Comparison of ENCODE assay signal across 10 cellular contexts in genomic region chr6:149033454-149034241, GRCh38.
DNase-seq lines count a peak whose midpoint lies in the region; ATAC-seq, FAIRE-seq and TF ChIP-seq lines count a peak whose summit lies in the region.
"Had no signal": no experiment of that assay in that cellular context is flagged by ENCODE, and none has a peak within 500 bp of the region (broad histone marks: within the 10 kb centered on the region; RNA-seq: fewer than 3 reads in every experiment).

No MANE protein-coding gene starts in this region.

- in situ Hi-C loops in mammary epithelial cell (cut with MboI; ENCODE audit: low sequenced_read_pairs in 2 of 2) = loop anchor here in 1 of 2 donors (5.0 kb wide), 1 partner anchor 394 kb away; no protein-coding TSS in a partner anchor

- H3K4me2 ChIP-seq in mammary epithelial cell (ENCODE audit: insufficient read depth, low read depth, low read length) = peak overlapping the region; percentile 23

- no peaks in the 10 kb centered on the region for H3K9me3 ChIP-seq in SK-N-MC (ENCODE audit: low read depth, low read length)
- H3K9me3 ChIP-seq in mammary epithelial cell (replicated peaks; ENCODE audit: insufficient read depth, low read length) = no peaks in the 10 kb centered on the region
- H3K9me3 ChIP-seq: BE2C had no signal

- no peak overlapping the region for H2AFZ ChIP-seq in mammary epithelial cell (ENCODE audit: low read depth, low read length)

- TF ChIP-seq CTCF in mammary epithelial cell (conservative IDR thresholded peaks at IDR 0.05 in 1 of 2, IDR thresholded peaks at IDR 0.05 in 1 of 2; ENCODE audit: extremely low read depth in 1 of 2, insufficient read depth in 1 of 2, low read depth in 1 of 2, low read length in 2 of 2) = no peak

- intact Hi-C loops in mammary epithelial cell (cut with micrococcal nuclease) = loop anchor here (5.0 kb wide), 1 partner anchor 284 kb away; the partner anchor contains the start of gene TAB2

- H3K27ac ChIP-seq in SK-N-MC (peak overlapping the region; percentile 63), mammary epithelial cell (ENCODE audit: insufficient read depth, low read depth, low read length) (no peak overlapping the region)

- no TSS peak for BruUV-seq in mammary epithelial cell (replicated peaks; lab: Mats Ljungman, UMichigan)

- no peaks in the 10 kb centered on the region for H4K20me1 ChIP-seq in mammary epithelial cell (ENCODE audit: insufficient read depth, low read length)

- WGBS in mammary epithelial cell (ENCODE audit: low coverage, missing lambda C conversion rate) = 92% methylated on average over 10 of the region's 10 CpGs

- peak; percentile 31 for DNase-seq in stimulated activated naive CD4-positive, alpha-beta T cell treated with Interleukin-2 at 50 U/mL for 16 hours (lab: John Stamatoyannopoulos, UW)
- no peak for DNase-seq in stimulated activated naive CD4-positive, alpha-beta T cell (lab: John Stamatoyannopoulos, UW)
- DNase-seq in SK-N-MC (ENCODE audit: low read depth, low spot score) = no peak
- DNase-seq in mammary epithelial cell = no peak
- DNase-seq in ecto neural progenitor cell (ENCODE audit: low spot score) = no peak
- DNase-seq in NCI-H2029 treated with DMSO at 0.1 percent for 48 hours (lab: John Stamatoyannopoulos, UW) = no peak
- no peak for DNase-seq in RCC 7860 (ENCODE audit: low spot score)
- DNase-seq: BE2C, kidney had no signal

- H3K27me3 ChIP-seq in mammary epithelial cell (ENCODE audit: insufficient read depth, low read length) = no peaks in the 10 kb centered on the region
- H3K27me3 ChIP-seq: BE2C had no signal

- peak overlapping the region; percentile 45 for H3K9ac ChIP-seq in SK-N-MC (ENCODE audit: insufficient read length)
- no peak overlapping the region for H3K9ac ChIP-seq in mammary epithelial cell (ENCODE audit: insufficient read depth, low read length)

- H3K36me3 ChIP-seq in SK-N-MC (ENCODE audit: insufficient read depth, low read length) (no peaks in the 10 kb centered on the region), mammary epithelial cell (ENCODE audit: insufficient read depth, low read length) (no peaks in the 10 kb centered on the region)
- H3K36me3 ChIP-seq: BE2C had no signal

- FAIRE-seq in RCC 7860 (lab: Jason Lieb, UNC) = no peak
- FAIRE-seq: kidney had no signal

- ATAC-seq in GM19463 (IDR thresholded peaks at IDR 0.05; ENCODE audit: unreplicated experiment) = no peak

- CTCF ChIA-PET in mammary epithelial cell (lab: Charles Lee; ENCODE audit: low non-redundant PET) = no interaction called here

- no peaks in the 10 kb centered on the region for H3K79me2 ChIP-seq in mammary epithelial cell (ENCODE audit: insufficient read depth, low read length)

- H3K4me1 ChIP-seq in mammary epithelial cell (ENCODE audit: insufficient read depth, low read length) = peaks cover 9% of the 10 kb centered on the region
- H3K4me1 ChIP-seq: BE2C had no signal

- dilution Hi-C loops in mammary epithelial cell (cut with HindIII; ENCODE audit: low sequenced_read_pairs) = no loop called here

- peak overlapping the region; percentile 59 for H3K4me3 ChIP-seq in SK-N-MC
- no peak overlapping the region for H3K4me3 ChIP-seq in mammary epithelial cell (replicated peaks in 1 of 3; ENCODE audit: insufficient read depth in 1 of 3, low read depth in 2 of 3, low read length in 3 of 3)
